In the genomic region with DNA sequence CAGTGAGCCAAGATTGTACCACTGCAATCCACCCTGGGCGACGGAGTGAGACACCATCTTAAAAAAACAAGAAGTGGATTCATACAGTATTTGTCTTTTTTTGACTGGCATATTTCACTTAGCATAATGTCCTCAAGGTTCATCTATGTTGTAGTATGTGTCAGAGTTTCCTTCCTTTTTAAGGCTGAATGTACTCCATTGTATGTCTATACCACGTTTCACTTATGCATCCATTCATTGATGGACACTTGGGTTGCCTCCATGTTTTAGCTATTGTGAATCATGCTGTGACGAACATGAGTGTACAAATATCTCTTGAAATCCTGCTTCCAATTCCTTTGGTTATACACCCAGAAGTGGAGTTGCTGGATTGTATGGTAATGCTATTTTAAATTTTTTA, we compare ENCODE assay signal across 20 cellular contexts. TPM values are rescaled to one million over a fixed set of nuclear protein-coding genes. Genes with fewer than 3 reads are reported as not detected.
DNase-seq lines count a peak whose midpoint lies in the region; ATAC-seq lines count a peak whose summit lies in the region.
"Had no signal": no experiment of that assay in that cellular context is flagged by ENCODE, and none has a peak within 500 bp of the region (broad histone marks: within the 10 kb centered on the region; RNA-seq: fewer than 3 reads in every experiment).

No MANE protein-coding gene starts in this region.

- no peak overlapping the region for H3K4me3 Mint-ChIP-seq in activated T-cell treated with anti-CD3 and anti-CD28 coated beads, Interleukin-2, amount 50 U/mL, for 24 hours
- H3K4me3 Mint-ChIP-seq in stimulated activated naive B cell treated with anti-CD40 and anti-IgM and Interleukin-4, amounts not matched to agents 10 μg/mL and 1 μg/mL and 100 μg/mL, for 72 hours, result no peak overlapping the region
- H3K4me3 Mint-ChIP-seq: CD4-positive, CD25-positive, alpha-beta regulatory T cell; CD8-positive, alpha-beta memory T cell; HFFc6 had no signal

- H3K27me3 Mint-ChIP-seq in activated T-cell treated with anti-CD3 and anti-CD28 coated beads, Interleukin-2, amount 50 U/mL, for 24 hours, result no peaks in the 10 kb centered on the region
- H3K27me3 Mint-ChIP-seq in stimulated activated naive B cell treated with anti-CD40 and anti-IgM and Interleukin-4, amounts not matched to agents 10 μg/mL and 1 μg/mL and 100 μg/mL, for 72 hours, result no peaks in the 10 kb centered on the region
- H3K27me3 Mint-ChIP-seq: CD4-positive, CD25-positive, alpha-beta regulatory T cell; CD8-positive, alpha-beta memory T cell had no signal

- peaks cover 89% of the 10 kb centered on the region for H3K36me3 Mint-ChIP-seq in activated T-cell treated with anti-CD3 and anti-CD28 coated beads, Interleukin-2, amount 50 U/mL, for 24 hours (ENCODE audit: low read depth)
- H3K36me3 Mint-ChIP-seq in stimulated activated naive B cell treated with anti-CD40 and anti-IgM and Interleukin-4, amounts not matched to agents 10 μg/mL and 1 μg/mL and 100 μg/mL, for 72 hours, result peaks cover 44 to 68% of the 10 kb centered on the region in 2 donors

- H3K27ac Mint-ChIP-seq in activated T-cell treated with anti-CD3 and anti-CD28 coated beads, Interleukin-2, amount 50 U/mL, for 24 hours, result peak overlapping the region; percentile 38
- H3K27ac Mint-ChIP-seq in stimulated activated naive B cell treated with anti-CD40 and anti-IgM and Interleukin-4, amounts not matched to agents 10 μg/mL and 1 μg/mL and 100 μg/mL, for 72 hours, result peak overlapping the region; percentile 73
- H3K27ac Mint-ChIP-seq: CD4-positive, CD25-positive, alpha-beta regulatory T cell; HFFc6 had no signal

- H3K9me3 Mint-ChIP-seq in activated T-cell treated with anti-CD3 and anti-CD28 coated beads, Interleukin-2, amount 50 U/mL, for 24 hours, result no peaks in the 10 kb centered on the region
- peaks cover 4 to 5% of the 10 kb centered on the region in 2 donors for H3K9me3 Mint-ChIP-seq in stimulated activated naive B cell treated with anti-CD40 and anti-IgM and Interleukin-4, amounts not matched to agents 10 μg/mL and 1 μg/mL and 100 μg/mL, for 72 hours
- H3K9me3 Mint-ChIP-seq: CD8-positive, alpha-beta memory T cell; HFFc6 had no signal

- DNase-seq in activated T-cell treated with anti-CD3 and anti-CD28 coated beads, Interleukin-2, amount 50 U/mL, for 24 hours, result no peak
- no peak for DNase-seq in activated T-cell treated with anti-CD3 and anti-CD28 coated beads, Interleukin-2, amount 50 U/mL, for 1 hour
- DNase-seq in RPMI7951 (ENCODE audit: low read depth) (peak; percentile 58), dermis blood vessel endothelial cell (peak; percentile 62), A172 (ENCODE audit: low spot score) (no peak)
- no peak for DNase-seq in stimulated activated naive B cell treated with anti-CD40 and anti-IgM and Interleukin-4, amounts not matched to agents 10 μg/mL and 1 μg/mL and 100 μg/mL, for 72 hours
- DNase-seq: 8988T; BE2C; C1 segment of cervical spinal cord; Caco-2; CD4-positive, CD25-positive, alpha-beta regulatory T cell; CD8-positive, alpha-beta memory T cell; GOT3; H7; HFFc6; IMR-90; KBM-7 had no signal

- ATAC-seq in stimulated activated naive B cell treated with anti-CD40 and anti-IgM and Interleukin-4, amounts not matched to agents 10 μg/mL and 1 μg/mL and 100 μg/mL, for 72 hours (replicated peaks), result no peak
- ATAC-seq in HG03196 (IDR thresholded peaks at IDR 0.05; ENCODE audit: unreplicated experiment) (no peak), GM19324 (IDR thresholded peaks at IDR 0.05; ENCODE audit: low FRiP score, unreplicated experiment) (no peak)
- ATAC-seq: HCT116 had no signal

- peaks cover 33% of the 10 kb centered on the region for H3K4me1 Mint-ChIP-seq in activated T-cell treated with anti-CD3 and anti-CD28 coated beads, Interleukin-2, amount 50 U/mL, for 24 hours (ENCODE audit: low read depth)
- H3K4me1 Mint-ChIP-seq in stimulated activated naive B cell treated with anti-CD40 and anti-IgM and Interleukin-4, amounts not matched to agents 10 μg/mL and 1 μg/mL and 100 μg/mL, for 72 hours, result peaks cover 33 to 37% of the 10 kb centered on the region in 2 donors

RNA-seq across cellular contexts. Expression of a gene that starts 28.9 kb away (rescaled TPM):
- 125 and 148 TPM in 2 replicates for total RNA-seq in RPMI7951 (2014; rRNA removed; shearing (Covaris generic))
- total RNA-seq in dermis blood vessel endothelial cell, result 23.5 and 67.6 TPM in 2 replicates
- 83.9 and 103 TPM in 2 replicates for total RNA-seq in A172 (2014; rRNA removed; shearing (Covaris generic))

Comparison
In these comparisons a context has a peak if more than half of its experiments do, and no peak if none do; other contexts are left out.
1. DNase-seq: peak in RPMI7951 (single experiment) and dermis blood vessel endothelial cell (single experiment); none in activated T-cell treated with anti-CD3 and anti-CD28 coated beads, Interleukin-2, amount 50 U/mL, for 24 hours (single experiment), activated T-cell treated with anti-CD3 and anti-CD28 coated beads, Interleukin-2, amount 50 U/mL, for 1 hour (single experiment), stimulated activated naive B cell treated with anti-CD40 and anti-IgM and Interleukin-4, amounts not matched to agents 10 μg/mL and 1 μg/mL and 100 μg/mL, for 72 hours (single experiment) and A172 (single experiment).